Comparison of ENCODE assay signal across 13 cellular contexts in the genomic region with DNA sequence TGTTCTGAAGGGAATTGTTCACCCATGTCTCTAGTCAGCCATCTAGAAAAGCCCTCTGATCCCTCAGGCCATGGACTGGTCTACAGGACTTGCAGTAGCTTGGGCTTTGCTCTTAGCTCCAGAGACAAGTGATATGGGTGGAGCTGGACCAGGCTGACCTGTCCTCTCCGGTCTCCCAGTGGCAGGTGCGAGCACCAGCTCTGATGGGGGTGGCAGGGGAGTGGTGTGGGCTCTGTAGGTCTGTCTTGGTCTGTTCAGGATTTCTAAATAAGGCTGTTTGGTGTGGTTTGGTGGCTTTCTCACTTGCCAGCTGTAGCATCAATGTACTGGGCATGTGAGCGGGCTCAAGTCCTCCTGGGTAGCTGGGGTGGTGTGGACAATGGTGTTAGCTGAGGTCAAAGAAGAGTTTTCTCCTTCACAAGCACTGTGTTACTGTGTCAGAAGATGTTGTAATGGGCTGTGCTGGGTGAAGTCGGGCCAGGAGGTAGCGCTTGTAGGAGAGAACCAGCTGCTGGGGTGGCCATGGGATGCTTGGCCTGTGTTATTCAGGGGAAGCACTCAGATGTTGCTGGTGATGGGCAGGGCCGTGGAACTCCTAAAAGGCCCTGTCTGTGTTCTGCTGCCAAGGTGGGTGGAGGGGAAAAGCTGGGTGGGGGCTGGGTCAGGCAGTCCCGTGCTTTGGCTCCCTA. TPM values are rescaled to one million over a fixed set of nuclear protein-coding genes. Genes with fewer than 3 reads are reported as not detected.
A peak's percentile ranks its signal among the peaks of the same experiment; 100 is the strongest.
DNase-seq lines count a peak whose midpoint lies in the region; ATAC-seq and TF ChIP-seq lines count a peak whose summit lies in the region.
"Had no signal": no experiment of that assay in that cellular context is flagged by ENCODE, and none has a peak within 500 bp of the region (broad histone marks: within the 10 kb centered on the region; RNA-seq: fewer than 3 reads in every experiment).

No MANE protein-coding gene starts in this region.

- H3K4me3 Mint-ChIP-seq in brain: peak overlapping the region; percentile 66 to 88 (median 81)

- no peaks in the 10 kb centered on the region for H3K36me3 ChIP-seq in mesenchymal stem cell (ENCODE audit: control insufficient read depth in 1 of 2, insufficient read depth in 2 of 2, low read depth in 1 of 2, low read length in 2 of 2)
- peaks cover 0 to 5% (median 0%) of the 10 kb centered on the region in 3 donors for H3K36me3 ChIP-seq in tibial artery

- ATAC-seq in HG02798 (IDR thresholded peaks at IDR 0.05; ENCODE audit: poor library complexity, unreplicated experiment) (peak; percentile 10), HG02840 (IDR thresholded peaks at IDR 0.05; ENCODE audit: low FRiP score, unreplicated experiment) (no peak)

- peaks cover 31% of the 10 kb centered on the region for H3K36me3 Mint-ChIP-seq in brain

- peak overlapping the region; percentile 93 for H3K4me2 ChIP-seq in mesenchymal stem cell (ENCODE audit: low read length, poor library complexity, severe bottlenecking)

- peak overlapping the region; percentile 85 for H3K9ac ChIP-seq in mesenchymal stem cell (ENCODE audit: low read length)

- H2BK15ac ChIP-seq in mesenchymal stem cell (ENCODE audit: low read depth, poor library complexity, severe bottlenecking): no peak overlapping the region

- no peaks in the 10 kb centered on the region for H3K27me3 ChIP-seq in mesenchymal stem cell (ENCODE audit: control insufficient read depth in 1 of 2, insufficient read depth in 1 of 2, low read length in 2 of 2)
- no peaks in the 10 kb centered on the region for H3K27me3 ChIP-seq in tibial artery

- H4K8ac ChIP-seq in mesenchymal stem cell (ENCODE audit: low read length): no peak overlapping the region

- no peak overlapping the region for H3K14ac ChIP-seq in mesenchymal stem cell (ENCODE audit: low read length in 2 of 2)

- WGBS in mesenchymal stem cell: 96% methylated on average over 7 of the region's 7 CpGs

- H3K27me3 Mint-ChIP-seq in brain: no peaks in the 10 kb centered on the region
- H3K27me3 Mint-ChIP-seq: progenitor cell of endocrine pancreas had no signal

- peaks cover 22% of the 10 kb centered on the region for H3K9me3 ChIP-seq in mesenchymal stem cell (ENCODE audit: control insufficient read depth, low read length)
- H3K9me3 ChIP-seq in tibial artery: peaks cover 0 to 7% (median 0%) of the 10 kb centered on the region in 3 donors

- peaks cover 22 to 39% (median 30%) of the 10 kb centered on the region in 5 experiments for H3K9me3 Mint-ChIP-seq in brain

- no peak for DNase-seq in mesenchymal stem cell
- no peak for DNase-seq in tibial artery
- no peak for DNase-seq in activated effector memory CD4-positive, alpha-beta T cell treated with anti-CD3 and anti-CD28 coated beads, Interleukin-2, amount 50 U/mL, for 16 hours
- DNase-seq in stimulated activated CD4-positive, alpha-beta T cell treated with anti-CD3 and anti-CD28 coated beads, Interleukin-2, amount 100 ng/mL, for 24 hours: no peak
- DNase-seq: DMS53, foreskin melanocyte, naive B cell, NCI-H1105 treated with DMSO at 0.1 percent for 48 hours had no signal

- H3K79me1 ChIP-seq in mesenchymal stem cell (replicated peaks; ENCODE audit: low read length, poor library complexity, severe bottlenecking): peaks cover 15% of the 10 kb centered on the region

- H2BK5ac ChIP-seq in mesenchymal stem cell (ENCODE audit: low read depth, low read length, poor library complexity, severe bottlenecking): no peak overlapping the region

- H3K4me3 ChIP-seq in mesenchymal stem cell (ENCODE audit: insufficient read depth in 1 of 2, low read depth in 1 of 2, low read length in 2 of 2) (peak overlapping the region in 1 of 2 experiments; percentile 73), tibial artery (peak overlapping the region; percentile 48 to 58)

- H3K27ac ChIP-seq in mesenchymal stem cell (ENCODE audit: low read length, poor library complexity, severe bottlenecking) (peak overlapping the region; percentile 93), tibial artery (peak overlapping the region; percentile 63 to 68)
- H3K27ac ChIP-seq: VCaP had no signal

- H2AFZ ChIP-seq in mesenchymal stem cell (ENCODE audit: low read depth, low read length): no peak overlapping the region

- no peak overlapping the region for H3K4ac ChIP-seq in mesenchymal stem cell (ENCODE audit: low read depth in 1 of 2, low read length in 2 of 2)

- H2AK5ac ChIP-seq in mesenchymal stem cell (ENCODE audit: low read length, severe bottlenecking): peak overlapping the region; percentile 63

- peak overlapping the region; percentile 35 for H2BK120ac ChIP-seq in mesenchymal stem cell (ENCODE audit: low read depth, low read length)

- H3K4me1 ChIP-seq in mesenchymal stem cell (ENCODE audit: control insufficient read depth, insufficient read depth, low read depth, low read length) (peaks cover 13% of the 10 kb centered on the region), tibial artery (peaks cover 0 to 18% (median 7%) of the 10 kb centered on the region in 4 donors)

- no peak overlapping the region for H2BK12ac ChIP-seq in mesenchymal stem cell (ENCODE audit: low read length in 2 of 2)

- peak overlapping the region; percentile 5 to 95 (median 64) for H3K27ac Mint-ChIP-seq in brain
- H3K27ac Mint-ChIP-seq: progenitor cell of endocrine pancreas had no signal

- H3K4me1 Mint-ChIP-seq in brain: peaks cover 38% of the 10 kb centered on the region
- H3K4me1 Mint-ChIP-seq: naive B cell had no signal

- intact Hi-C loops in tibial artery (cut with DNase I; ENCODE audit: low total_unique reads): loop anchor here (10.0 kb wide), 1 partner anchor 1101 kb away; no protein-coding TSS in a partner anchor

- H4K91ac ChIP-seq in mesenchymal stem cell (ENCODE audit: low read length): no peak overlapping the region

- no peak overlapping the region for H3K23ac ChIP-seq in mesenchymal stem cell (ENCODE audit: low read length in 2 of 2)

- peak overlapping the region in 1 of 2 experiments; percentile 81 for H3K18ac ChIP-seq in mesenchymal stem cell (ENCODE audit: low read depth in 1 of 2, low read length in 2 of 2)

- TF ChIP-seq CTCF in brain (conservative IDR thresholded peaks at IDR 0.05) (no peak), tibial artery (IDR thresholded peaks at IDR 0.05) (no peak)

RNA-seq across cellular contexts. Expression of a gene that starts 16.9 kb away (rescaled TPM):
- polyA plus RNA-seq in brain (ENCODE audit: insufficient read depth, low read depth, low replicate concordance): 8.5 TPM
- 61.0 TPM for polyA plus RNA-seq in mesenchymal stem cell (2013, experiment 1 of 2)
- 61.3 TPM for polyA plus RNA-seq in mesenchymal stem cell (2013, experiment 2 of 2)
